In the genomic region with DNA sequence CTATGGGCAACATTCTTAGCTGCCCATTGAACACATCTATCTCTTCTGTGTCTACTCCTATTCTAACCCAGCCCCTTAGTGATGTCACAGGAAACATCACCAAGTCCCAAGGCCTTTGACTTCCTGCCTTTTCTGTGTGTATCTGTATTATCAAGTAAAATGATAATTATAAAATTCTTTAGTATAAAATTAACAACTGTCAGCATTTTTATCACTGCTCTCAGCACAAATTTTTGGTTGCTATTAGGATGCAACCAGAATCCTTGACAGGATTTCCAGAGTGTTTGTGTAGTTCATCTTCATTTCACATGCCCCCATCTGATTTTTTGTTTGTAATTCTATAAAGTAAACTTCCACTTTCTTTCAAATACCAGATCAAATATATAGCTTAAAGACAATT, we compare ENCODE assay signal across 2 cellular contexts.
TF ChIP-seq lines count a peak whose summit lies in the region.

No MANE protein-coding gene starts in this region.

TF ChIP-seq in HepG2, 621 proteins besides CTCF, POLR2A, EP300 and RAD21:
- TF ChIP-seq, protein P1, sequence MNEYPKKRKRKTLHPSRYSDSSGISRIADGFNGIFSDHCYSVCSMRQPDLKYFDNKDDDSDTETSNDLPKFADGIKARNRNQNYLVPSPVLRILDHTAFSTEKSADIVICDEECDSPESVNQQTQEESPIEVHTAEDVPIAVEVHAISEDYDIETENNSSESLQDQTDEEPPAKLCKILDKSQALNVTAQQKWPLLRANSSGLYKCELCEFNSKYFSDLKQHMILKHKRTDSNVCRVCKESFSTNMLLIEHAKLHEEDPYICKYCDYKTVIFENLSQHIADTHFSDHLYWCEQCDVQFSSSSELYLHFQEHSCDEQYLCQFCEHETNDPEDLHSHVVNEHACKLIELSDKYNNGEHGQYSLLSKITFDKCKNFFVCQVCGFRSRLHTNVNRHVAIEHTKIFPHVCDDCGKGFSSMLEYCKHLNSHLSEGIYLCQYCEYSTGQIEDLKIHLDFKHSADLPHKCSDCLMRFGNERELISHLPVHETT (CRISPR knock-in tag; conservative IDR thresholded peaks at IDR 0.05): no peak
- peak; percentile 66 to 89 for TF ChIP-seq MAFK (conservative IDR thresholded peaks at IDR 0.05 in 1 of 2, IDR thresholded peaks at IDR 0.05 in 1 of 2; ENCODE audit: low read length in 2 of 2)
- no peak for TF ChIP-seq JUN (CRISPR knock-in tag; IDR thresholded peaks at IDR 0.05)
- peak; percentile 87 for TF ChIP-seq MAFF (IDR thresholded peaks at IDR 0.05; ENCODE audit: low read depth, low read length)
- TF ChIP-seq, protein P2, sequence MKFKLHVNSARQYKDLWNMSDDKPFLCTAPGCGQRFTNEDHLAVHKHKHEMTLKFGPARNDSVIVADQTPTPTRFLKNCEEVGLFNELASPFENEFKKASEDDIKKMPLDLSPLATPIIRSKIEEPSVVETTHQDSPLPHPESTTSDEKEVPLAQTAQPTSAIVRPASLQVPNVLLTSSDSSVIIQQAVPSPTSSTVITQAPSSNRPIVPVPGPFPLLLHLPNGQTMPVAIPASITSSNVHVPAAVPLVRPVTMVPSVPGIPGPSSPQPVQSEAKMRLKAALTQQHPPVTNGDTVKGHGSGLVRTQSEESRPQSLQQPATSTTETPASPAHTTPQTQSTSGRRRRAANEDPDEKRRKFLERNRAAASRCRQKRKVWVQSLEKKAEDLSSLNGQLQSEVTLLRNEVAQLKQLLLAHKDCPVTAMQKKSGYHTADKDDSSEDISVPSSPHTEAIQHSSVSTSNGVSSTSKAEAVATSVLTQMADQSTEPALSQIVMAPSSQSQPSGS (CRISPR knock-in tag; IDR thresholded peaks at IDR 0.05): no peak
- TF ChIP-seq SMAD3 (CRISPR knock-in tag; IDR thresholded peaks at IDR 0.05): no peak
- TF ChIP-seq ZNF567 (CRISPR knock-in tag; IDR thresholded peaks at IDR 0.05; ENCODE audit: borderline replicate concordance): no peak
- TF ChIP-seq ZNF274 (CRISPR knock-in tag; IDR thresholded peaks at IDR 0.05): no peak
- TF ChIP-seq IRX3 (CRISPR knock-in tag; IDR thresholded peaks at IDR 0.05; ENCODE audit: borderline replicate concordance, low read depth): no peak
TF ChIP-seq in HepG2: peak in this region for 2.

TF ChIP-seq in K562, 482 proteins besides CTCF, POLR2A, EP300 and RAD21:
- TF ChIP-seq, protein P3, sequence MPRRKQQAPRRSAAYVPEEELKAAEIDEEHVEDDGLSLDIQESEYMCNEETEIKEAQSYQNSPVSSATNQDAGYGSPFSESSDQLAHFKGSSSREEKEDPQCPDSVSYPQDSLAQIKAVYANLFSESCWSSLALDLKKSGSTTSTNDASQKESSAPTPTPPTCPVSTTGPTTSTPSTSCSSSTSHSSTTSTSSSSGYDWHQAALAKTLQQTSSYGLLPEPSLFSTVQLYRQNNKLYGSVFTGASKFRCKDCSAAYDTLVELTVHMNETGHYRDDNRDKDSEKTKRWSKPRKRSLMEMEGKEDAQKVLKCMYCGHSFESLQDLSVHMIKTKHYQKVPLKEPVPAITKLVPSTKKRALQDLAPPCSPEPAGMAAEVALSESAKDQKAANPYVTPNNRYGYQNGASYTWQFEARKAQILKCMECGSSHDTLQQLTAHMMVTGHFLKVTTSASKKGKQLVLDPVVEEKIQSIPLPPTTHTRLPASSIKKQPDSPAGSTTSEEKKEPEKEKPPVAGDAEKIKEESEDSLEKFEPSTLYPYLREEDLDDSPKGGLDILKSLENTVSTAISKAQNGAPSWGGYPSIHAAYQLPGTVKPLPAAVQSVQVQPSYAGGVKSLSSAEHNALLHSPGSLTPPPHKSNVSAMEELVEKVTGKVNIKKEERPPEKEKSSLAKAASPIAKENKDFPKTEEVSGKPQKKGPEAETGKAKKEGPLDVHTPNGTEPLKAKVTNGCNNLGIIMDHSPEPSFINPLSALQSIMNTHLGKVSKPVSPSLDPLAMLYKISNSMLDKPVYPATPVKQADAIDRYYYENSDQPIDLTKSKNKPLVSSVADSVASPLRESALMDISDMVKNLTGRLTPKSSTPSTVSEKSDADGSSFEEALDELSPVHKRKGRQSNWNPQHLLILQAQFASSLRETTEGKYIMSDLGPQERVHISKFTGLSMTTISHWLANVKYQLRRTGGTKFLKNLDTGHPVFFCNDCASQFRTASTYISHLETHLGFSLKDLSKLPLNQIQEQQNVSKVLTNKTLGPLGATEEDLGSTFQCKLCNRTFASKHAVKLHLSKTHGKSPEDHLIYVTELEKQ (CRISPR knock-in tag; IDR thresholded peaks at IDR 0.05): no peak
- TF ChIP-seq ILF3 (IDR thresholded peaks at IDR 0.05; ENCODE audit: borderline replicate concordance): no peak
- peak; percentile 62 for TF ChIP-seq MAFK (IDR thresholded peaks at IDR 0.05; ENCODE audit: low read length)
- peak; percentile 81 for TF ChIP-seq MAFF (IDR thresholded peaks at IDR 0.05; ENCODE audit: low read length)
- TF ChIP-seq EP400 (IDR thresholded peaks at IDR 0.05): no peak
- TF ChIP-seq SUPT5H (IDR thresholded peaks at IDR 0.05): no peak
- TF ChIP-seq CCNT2 (IDR thresholded peaks at IDR 0.05; ENCODE audit: borderline replicate concordance, extremely low read depth, insufficient read length, low read depth, low read length): no peak
- TF ChIP-seq DIDO1 (tag; IDR thresholded peaks at IDR 0.05; ENCODE audit: low read depth): no peak
- peak; percentile 49; the same call in 1 of the 2 replicates for TF ChIP-seq MAFG (tag; conservative IDR thresholded peaks at IDR 0.05)
- no peak for TF ChIP-seq TCF3 (CRISPR knock-in tag; IDR thresholded peaks at IDR 0.05)
- no peak for TF ChIP-seq HSF4 (CRISPR knock-in tag; IDR thresholded peaks at IDR 0.05; ENCODE audit: borderline replicate concordance)
- TF ChIP-seq KAT8 (IDR thresholded peaks at IDR 0.05; ENCODE audit: low read depth): no peak
- TF ChIP-seq C11orf30 (IDR thresholded peaks at IDR 0.05; ENCODE audit: low read depth): peak; percentile 45; the same call in 1 of the 2 replicates
- TF ChIP-seq ZNF316 (IDR thresholded peaks at IDR 0.05): peak; percentile 78
- TF ChIP-seq POLR2AphosphoS5 (IDR thresholded peaks at IDR 0.05; ENCODE audit: control insufficient read depth, insufficient read depth, low read depth, low read length): no peak
- TF ChIP-seq COPS2 (conservative IDR thresholded peaks at IDR 0.05): no peak
- TF ChIP-seq KDM2B (CRISPR knock-in tag; IDR thresholded peaks at IDR 0.05): no peak
- no peak for TF ChIP-seq NCOA6 (IDR thresholded peaks at IDR 0.05)
- TF ChIP-seq, protein P4, sequence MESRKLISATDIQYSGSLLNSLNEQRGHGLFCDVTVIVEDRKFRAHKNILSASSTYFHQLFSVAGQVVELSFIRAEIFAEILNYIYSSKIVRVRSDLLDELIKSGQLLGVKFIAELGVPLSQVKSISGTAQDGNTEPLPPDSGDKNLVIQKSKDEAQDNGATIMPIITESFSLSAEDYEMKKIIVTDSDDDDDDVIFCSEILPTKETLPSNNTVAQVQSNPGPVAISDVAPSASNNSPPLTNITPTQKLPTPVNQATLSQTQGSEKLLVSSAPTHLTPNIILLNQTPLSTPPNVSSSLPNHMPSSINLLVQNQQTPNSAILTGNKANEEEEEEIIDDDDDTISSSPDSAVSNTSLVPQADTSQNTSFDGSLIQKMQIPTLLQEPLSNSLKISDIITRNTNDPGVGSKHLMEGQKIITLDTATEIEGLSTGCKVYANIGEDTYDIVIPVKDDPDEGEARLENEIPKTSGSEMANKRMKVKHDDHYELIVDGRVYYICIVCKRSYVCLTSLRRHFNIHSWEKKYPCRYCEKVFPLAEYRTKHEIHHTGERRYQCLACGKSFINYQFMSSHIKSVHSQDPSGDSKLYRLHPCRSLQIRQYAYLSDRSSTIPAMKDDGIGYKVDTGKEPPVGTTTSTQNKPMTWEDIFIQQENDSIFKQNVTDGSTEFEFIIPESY (CRISPR knock-in tag; IDR thresholded peaks at IDR 0.05): no peak
- TF ChIP-seq, protein P5, sequence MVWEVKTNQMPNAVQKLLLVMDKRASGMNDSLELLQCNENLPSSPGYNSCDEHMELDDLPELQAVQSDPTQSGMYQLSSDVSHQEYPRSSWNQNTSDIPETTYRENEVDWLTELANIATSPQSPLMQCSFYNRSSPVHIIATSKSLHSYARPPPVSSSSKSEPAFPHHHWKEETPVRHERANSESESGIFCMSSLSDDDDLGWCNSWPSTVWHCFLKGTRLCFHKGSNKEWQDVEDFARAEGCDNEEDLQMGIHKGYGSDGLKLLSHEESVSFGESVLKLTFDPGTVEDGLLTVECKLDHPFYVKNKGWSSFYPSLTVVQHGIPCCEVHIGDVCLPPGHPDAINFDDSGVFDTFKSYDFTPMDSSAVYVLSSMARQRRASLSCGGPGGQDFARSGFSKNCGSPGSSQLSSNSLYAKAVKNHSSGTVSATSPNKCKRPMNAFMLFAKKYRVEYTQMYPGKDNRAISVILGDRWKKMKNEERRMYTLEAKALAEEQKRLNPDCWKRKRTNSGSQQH (CRISPR knock-in tag; IDR thresholded peaks at IDR 0.05): no peak
- TF ChIP-seq, protein P6, sequence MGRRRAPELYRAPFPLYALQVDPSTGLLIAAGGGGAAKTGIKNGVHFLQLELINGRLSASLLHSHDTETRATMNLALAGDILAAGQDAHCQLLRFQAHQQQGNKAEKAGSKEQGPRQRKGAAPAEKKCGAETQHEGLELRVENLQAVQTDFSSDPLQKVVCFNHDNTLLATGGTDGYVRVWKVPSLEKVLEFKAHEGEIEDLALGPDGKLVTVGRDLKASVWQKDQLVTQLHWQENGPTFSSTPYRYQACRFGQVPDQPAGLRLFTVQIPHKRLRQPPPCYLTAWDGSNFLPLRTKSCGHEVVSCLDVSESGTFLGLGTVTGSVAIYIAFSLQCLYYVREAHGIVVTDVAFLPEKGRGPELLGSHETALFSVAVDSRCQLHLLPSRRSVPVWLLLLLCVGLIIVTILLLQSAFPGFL (CRISPR knock-in tag; IDR thresholded peaks at IDR 0.05): no peak
- TF ChIP-seq NR2C1 (IDR thresholded peaks at IDR 0.05): no peak
- no peak for TF ChIP-seq NR2C1 (tag; IDR thresholded peaks at IDR 0.05)
- no peak for TF ChIP-seq PHB2 (IDR thresholded peaks at IDR 0.05; ENCODE audit: low read depth)
- no peak for TF ChIP-seq PURB (CRISPR knock-in tag; IDR thresholded peaks at IDR 0.05; ENCODE audit: low read depth)
- no peak for TF ChIP-seq CREM (IDR thresholded peaks at IDR 0.05; ENCODE audit: low read depth)
- TF ChIP-seq MYC (IDR thresholded peaks at IDR 0.05; ENCODE audit: low read depth, low read length): no peak
- no peak for TF ChIP-seq MYC (CRISPR knock-in tag; IDR thresholded peaks at IDR 0.05; ENCODE audit: borderline replicate concordance, low read depth)
